Comparison of ENCODE assay signal across 8 cellular contexts in the genomic region with DNA sequence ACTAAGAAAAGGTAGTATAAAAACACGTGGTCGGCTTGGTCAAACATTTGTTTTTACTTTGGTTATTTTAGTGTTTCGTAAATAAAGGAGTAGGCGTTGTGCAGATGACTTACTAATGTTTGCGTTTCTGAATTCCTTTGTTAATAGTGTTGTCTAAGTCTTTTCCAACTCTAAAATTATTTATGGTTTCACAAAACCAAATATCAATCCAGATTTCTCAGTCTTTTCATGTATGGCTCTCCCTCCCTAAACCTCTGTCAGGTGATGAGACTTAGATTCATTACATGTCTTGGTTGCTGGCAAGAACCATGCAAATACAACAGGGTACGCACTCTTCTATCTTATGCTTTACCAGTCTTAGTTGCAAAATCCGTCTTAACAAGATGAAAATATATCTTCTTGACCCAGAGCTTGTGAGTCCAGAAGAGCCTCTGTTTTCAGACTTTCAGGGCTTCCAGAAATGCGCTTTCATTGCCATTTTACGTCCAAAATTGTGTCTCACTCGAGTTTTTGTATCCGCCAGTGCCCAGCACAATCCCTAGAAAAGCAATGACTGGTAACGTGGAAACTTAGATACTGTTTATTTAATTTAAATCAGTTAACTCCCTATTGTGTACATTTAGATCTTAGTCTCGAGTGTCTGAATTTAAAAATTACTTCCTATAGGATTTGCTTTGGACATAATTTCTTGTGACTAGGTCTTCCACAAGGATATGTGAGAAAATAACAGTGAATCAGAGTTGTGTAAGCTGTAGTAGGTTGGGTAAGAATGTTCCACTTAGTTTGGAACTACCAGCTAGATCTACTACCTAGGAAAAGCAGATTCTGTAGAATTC. TPM values are rescaled to one million over a fixed set of nuclear protein-coding genes. Genes with fewer than 3 reads are reported as not detected.
A peak's percentile ranks its signal among the peaks of the same experiment; 100 is the strongest.
DNase-seq lines count a peak whose midpoint lies in the region; ATAC-seq and TF ChIP-seq lines count a peak whose summit lies in the region.

No MANE protein-coding gene starts in this region.

- peaks cover 26% of the 10 kb centered on the region for H3K27me3 Mint-ChIP-seq in T-helper 1 cell treated with Interleukin-12 subunit alpha and Interleukin-12 subunit beta and Interleukin-4 antibody, amounts not matched to agents 30 μg/mL and 1 μg/mL, for 36 hours (ENCODE audit: low read depth)

- ATAC-seq in GM19467 (IDR thresholded peaks at IDR 0.05; ENCODE audit: unreplicated experiment) (no peak), HG03442 (IDR thresholded peaks at IDR 0.05; ENCODE audit: unreplicated experiment) (no peak)

- peaks cover 17% of the 10 kb centered on the region for H3K4me1 Mint-ChIP-seq in T-helper 1 cell treated with Interleukin-12 subunit alpha and Interleukin-12 subunit beta and Interleukin-4 antibody, amounts not matched to agents 30 μg/mL and 1 μg/mL, for 36 hours (ENCODE audit: low read depth)

- peak overlapping the region; percentile 82 for H3K9ac ChIP-seq in NT2/D1 (ENCODE audit: insufficient read length, low read depth)

- H3K9me3 ChIP-seq in NT2/D1 (ENCODE audit: insufficient read depth, low read length) = no peaks in the 10 kb centered on the region

- no peak for TF ChIP-seq CTCF in dorsolateral prefrontal cortex (IDR thresholded peaks at IDR 0.05 in 54 of 56, conservative IDR thresholded peaks at IDR 0.05 in 2 of 56; ENCODE audit: low read depth in 1 of 56, partially characterized antibody in 56 of 56)

- peaks cover 8% of the 10 kb centered on the region for H3K36me3 Mint-ChIP-seq in T-helper 1 cell treated with Interleukin-12 subunit alpha and Interleukin-12 subunit beta and Interleukin-4 antibody, amounts not matched to agents 30 μg/mL and 1 μg/mL, for 36 hours (ENCODE audit: low read depth)

- peak overlapping the region; percentile 83 for H3K27ac Mint-ChIP-seq in T-helper 1 cell treated with Interleukin-12 subunit alpha and Interleukin-12 subunit beta and Interleukin-4 antibody, amounts not matched to agents 30 μg/mL and 1 μg/mL, for 36 hours

- peaks cover 23% of the 10 kb centered on the region for H3K36me3 ChIP-seq in NT2/D1 (ENCODE audit: insufficient read depth, insufficient read length, low read length)

- H3K4me1 ChIP-seq in NT2/D1 (ENCODE audit: insufficient read depth, insufficient read length) = no peaks in the 10 kb centered on the region

- H3K27ac ChIP-seq in dorsolateral prefrontal cortex = peak overlapping the region in 56 of 59 donors; percentile 12 to 97 (median 88)

- DNase-seq in T-helper 1 cell (no peak), NT2/D1 (ENCODE audit: low read depth, low spot score) (no peak), dorsolateral prefrontal cortex (no peak), myocyte (ENCODE audit: low read depth) (peak; percentile 14), dedifferentiated amniotic fluid mesenchymal stem cell (ENCODE audit: extremely low spot score) (no peak)

- intact Hi-C loops in dorsolateral prefrontal cortex (cut with DNase I) = no loop called here

- H3K27me3 ChIP-seq in NT2/D1 (ENCODE audit: insufficient read depth, insufficient read length) = no peaks in the 10 kb centered on the region
- no peaks in the 10 kb centered on the region for H3K27me3 ChIP-seq in dorsolateral prefrontal cortex

- H3K4me3 ChIP-seq in NT2/D1 (ENCODE audit: insufficient read length, low read depth) = peak overlapping the region; percentile 75
- peak overlapping the region; percentile 55 to 84 (median 70) for H3K4me3 ChIP-seq in dorsolateral prefrontal cortex

- peak overlapping the region; percentile 90 for H3K4me3 Mint-ChIP-seq in T-helper 1 cell treated with Interleukin-12 subunit alpha and Interleukin-12 subunit beta and Interleukin-4 antibody, amounts not matched to agents 30 μg/mL and 1 μg/mL, for 36 hours

- no peaks in the 10 kb centered on the region for H3K9me3 Mint-ChIP-seq in T-helper 1 cell treated with Interleukin-12 subunit alpha and Interleukin-12 subunit beta and Interleukin-4 antibody, amounts not matched to agents 30 μg/mL and 1 μg/mL, for 36 hours

RNA-seq across cellular contexts. Expression of a gene that starts 0.9 kb away (rescaled TPM):
- total RNA-seq in dorsolateral prefrontal cortex (10 to 100 TPM; 16.0 to 36.6 (median 25.4) TPM), myocyte (18.4 and 20.9 TPM in 2 replicates)
- 5.0 TPM for polyA plus RNA-seq in myocyte (2012)

RNA-seq across cellular contexts. Expression of a gene that starts 59.8 kb away (rescaled TPM):
- total RNA-seq in dorsolateral prefrontal cortex (10 to 100 TPM in 12 of 120 experiments, 1 to 10 TPM in 96, under 1 TPM in 11, not detected in 1; 0.43 to 55.5 (median 2.9) TPM), myocyte (1.8 and 2.6 TPM in 2 replicates)
- 0.42 TPM for polyA plus RNA-seq in myocyte (2012)
